Comparison of ENCODE assay signal across 8 cellular contexts in genomic region chr1:46616277-46617107, GRCh38. TPM values are rescaled to one million over a fixed set of nuclear protein-coding genes. Genes with fewer than 3 reads are reported as not detected.
DNase-seq lines count a peak whose midpoint lies in the region; ATAC-seq and TF ChIP-seq lines count a peak whose summit lies in the region.

TSS of gene MOB3C (minus strand) at chr1:46616811. CDS start at chr1:46613321, 3,490 bp downstream.

- peak; percentile 64 for ATAC-seq in HG03439 (IDR thresholded peaks at IDR 0.05; ENCODE audit: unreplicated experiment)

- H3K27me3 ChIP-seq in adipocyte (replicated peaks; ENCODE audit: control insufficient read depth, insufficient read depth, low read length): peaks cover 6% of the 10 kb centered on the region

- peak within 1 kb of the TSS; percentile 90 for H3K4me3 Mint-ChIP-seq in type B pancreatic cell

- no peaks in the 10 kb centered on the region for H3K9me3 Mint-ChIP-seq in type B pancreatic cell

- H3K36me3 ChIP-seq in adipocyte (ENCODE audit: control insufficient read depth, insufficient read depth, low read length, severe bottlenecking): peaks cover 2% of the 10 kb centered on the region

- intact Hi-C loops in cardiac septum (cut with DNase I): loop anchor here (5.0 kb wide), 2 partner anchors 51 to 101 kb away; partner anchors contain the start of genes ATPAF1 and EFCAB14
- intact Hi-C loops in posterior cingulate gyrus (cut with DNase I): loop anchor here (5.0 kb wide), 1 partner anchor 106 kb away; no protein-coding TSS in a partner anchor

- peak; percentile 83 for DNase-seq in Ammon's horn (ENCODE audit: low spot score)
- DNase-seq in GM19238 (ENCODE audit: insufficient read length, low spot score): peak; percentile 66
- DNase-seq in SW480 (ENCODE audit: low spot score): peak; percentile 51
- DNase-seq in adipocyte (ENCODE audit: low read depth): peak; percentile 91
- DNase-seq in cardiac septum (ENCODE audit: low spot score): peak; percentile 94
- peak; percentile 49 to 95 (median 67) for DNase-seq in posterior cingulate gyrus
- DNase-seq in type B pancreatic cell (ENCODE audit: extremely low spot score, unreplicated experiment): no peak

- H3K36me3 Mint-ChIP-seq in type B pancreatic cell: no peaks in the 10 kb centered on the region

- peak within 1 kb of the TSS; percentile 73 for H3K27ac Mint-ChIP-seq in type B pancreatic cell

- H3K9ac ChIP-seq in adipocyte (ENCODE audit: low read length): peak within 1 kb of the TSS; percentile 93

- H3K9me3 ChIP-seq in adipocyte (ENCODE audit: control insufficient read depth, low read length): no peaks in the 10 kb centered on the region

- H3K4me3 ChIP-seq in adipocyte (ENCODE audit: low read length): peak within 1 kb of the TSS; percentile 89

- no peak for TF ChIP-seq CTCF in type B pancreatic cell (conservative IDR thresholded peaks at IDR 0.05)

- peaks cover 13% of the 10 kb centered on the region for H3K4me1 Mint-ChIP-seq in type B pancreatic cell (ENCODE audit: unreplicated experiment)

- peaks cover 12% of the 10 kb centered on the region for H3K27me3 Mint-ChIP-seq in type B pancreatic cell

- peaks cover 30% of the 10 kb centered on the region for H3K4me1 ChIP-seq in adipocyte (ENCODE audit: control insufficient read depth, insufficient read depth, low read length)

RNA-seq across cellular contexts. Expression of gene MOB3C, which starts in this region (rescaled TPM):
- 14.9 TPM for total RNA-seq in cardiac septum
- total RNA-seq in type B pancreatic cell (ENCODE audit: low replicate concordance): 5.7 and 6.8 TPM in 2 replicates
